Comparison of ENCODE assay signal across 22 cellular contexts in the genomic region with DNA sequence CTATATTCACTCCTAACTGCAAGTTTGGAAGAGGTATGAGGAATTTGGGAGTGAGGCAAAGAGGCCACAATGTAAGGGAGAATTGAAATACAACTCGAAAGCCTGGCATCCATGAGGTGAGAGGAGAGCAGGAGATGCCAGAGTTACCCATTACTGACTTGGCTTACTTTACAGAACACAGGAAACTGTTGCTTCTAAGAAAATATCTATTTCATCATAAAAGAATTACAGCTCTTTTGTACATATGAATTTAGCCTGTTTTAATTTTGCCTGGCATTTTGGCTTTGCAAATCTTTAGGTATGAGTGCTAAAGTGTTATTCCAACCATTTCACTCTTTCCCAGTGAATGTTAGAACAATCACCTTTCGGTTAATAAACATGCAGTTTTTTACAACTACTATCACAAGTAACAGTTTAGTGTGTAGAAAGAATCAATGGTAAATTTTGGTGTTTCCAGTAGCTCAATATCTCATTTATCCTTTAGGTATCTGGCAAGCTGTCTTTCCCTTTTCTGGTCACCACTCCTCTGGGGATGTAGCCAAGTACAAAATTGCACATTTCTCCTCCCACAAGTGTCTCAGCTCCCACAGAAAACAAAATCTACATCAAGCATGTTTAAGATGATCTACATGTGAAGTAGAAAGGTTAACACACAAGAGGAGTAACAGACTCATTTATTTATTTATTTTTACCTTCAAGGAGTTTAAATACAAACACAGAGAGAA.
A peak's percentile ranks its signal among the peaks of the same experiment; 100 is the strongest.
DNase-seq lines count a peak whose midpoint lies in the region; ATAC-seq, FAIRE-seq and TF ChIP-seq lines count a peak whose summit lies in the region.
"Had no signal": no experiment of that assay in that cellular context is flagged by ENCODE, and none has a peak within 500 bp of the region (broad histone marks: within the 10 kb centered on the region; RNA-seq: fewer than 3 reads in every experiment).

No MANE protein-coding gene starts in this region.

- H3K36me3 ChIP-seq in testis (ENCODE audit: low read depth, missing control alignments) = no peaks in the 10 kb centered on the region
- no peaks in the 10 kb centered on the region for H3K36me3 ChIP-seq in CD8-positive, alpha-beta memory T cell (ENCODE audit: insufficient read depth, low read length)
- H3K36me3 ChIP-seq: BE2C, MG63, SJSA1 had no signal

- H3K4me3 ChIP-seq in AG10803 (ENCODE audit: low read length) = no peak overlapping the region
- no peak overlapping the region for H3K4me3 ChIP-seq in testis
- H3K4me3 ChIP-seq in CD8-positive, alpha-beta memory T cell (ENCODE audit: low read length) = no peak overlapping the region
- H3K4me3 ChIP-seq: MG63, SJSA1 had no signal

- WGBS in testis, 2 donors = 86 to 95% methylated on average over 2 of the region's 2 CpGs

- H3K27ac Mint-ChIP-seq in osteocyte (ENCODE audit: unreplicated experiment) = peak overlapping the region; percentile 23
- no peak overlapping the region for H3K27ac Mint-ChIP-seq in CD8-positive, alpha-beta memory T cell
- H3K27ac Mint-ChIP-seq: CD4-positive, CD25-positive, alpha-beta regulatory T cell had no signal

- ATAC-seq in GM21576 (IDR thresholded peaks at IDR 0.05; ENCODE audit: unreplicated experiment) = no peak
- ATAC-seq: Panc1 had no signal

- H3K4me3 Mint-ChIP-seq in osteocyte (ENCODE audit: unreplicated experiment) = no peak overlapping the region
- H3K4me3 Mint-ChIP-seq in CD8-positive, alpha-beta memory T cell = no peak overlapping the region
- H3K4me3 Mint-ChIP-seq: CD4-positive, CD25-positive, alpha-beta regulatory T cell had no signal

- no peaks in the 10 kb centered on the region for H3K27me3 Mint-ChIP-seq in osteocyte (ENCODE audit: unreplicated experiment)
- H3K27me3 Mint-ChIP-seq in CD8-positive, alpha-beta memory T cell = peaks cover 5 to 34% of the 10 kb centered on the region in 2 donors

- H3K27ac ChIP-seq in testis = no peak overlapping the region
- H3K27ac ChIP-seq in CD8-positive, alpha-beta memory T cell (ENCODE audit: low read depth, low read length) = no peak overlapping the region
- H3K27ac ChIP-seq: SJSA1 had no signal

- H3K36me3 Mint-ChIP-seq in osteocyte (ENCODE audit: unreplicated experiment) = no peaks in the 10 kb centered on the region
- H3K36me3 Mint-ChIP-seq in CD8-positive, alpha-beta memory T cell = no peaks in the 10 kb centered on the region
- H3K36me3 Mint-ChIP-seq: CD4-positive, CD25-positive, alpha-beta regulatory T cell had no signal

- no peaks in the 10 kb centered on the region for H3K9me3 ChIP-seq in testis
- H3K9me3 ChIP-seq in CD8-positive, alpha-beta memory T cell (ENCODE audit: low read length) = no peaks in the 10 kb centered on the region
- H3K9me3 ChIP-seq: BE2C, MG63, SJSA1 had no signal

- no peaks in the 10 kb centered on the region for H3K9me3 Mint-ChIP-seq in osteocyte (ENCODE audit: unreplicated experiment)
- no peaks in the 10 kb centered on the region for H3K9me3 Mint-ChIP-seq in CD8-positive, alpha-beta memory T cell
- H3K9me3 Mint-ChIP-seq: CD4-positive, CD25-positive, alpha-beta regulatory T cell had no signal

- no peaks in the 10 kb centered on the region for H3K27me3 ChIP-seq in testis
- H3K27me3 ChIP-seq in CD8-positive, alpha-beta memory T cell (ENCODE audit: insufficient read depth, low read length, poor library complexity, severe bottlenecking) = no peaks in the 10 kb centered on the region
- H3K27me3 ChIP-seq: BE2C, MG63, SJSA1 had no signal

- intact Hi-C loops in testis (cut with DNase I; ENCODE audit: low total_unique reads) = no loop called here

- TF ChIP-seq POLR2A in testis (IDR thresholded peaks at IDR 0.05) = no peak

- peak; percentile 73 for FAIRE-seq in TTC549 (lab: Jason Lieb, UNC)
- FAIRE-seq: GM12892 had no signal

- TF ChIP-seq CTCF in AG10803 (conservative IDR thresholded peaks at IDR 0.05; ENCODE audit: low read length) (no peak), osteocyte (IDR thresholded peaks at IDR 0.05) (no peak), testis (IDR thresholded peaks at IDR 0.05) (no peak)

- peak; percentile 31 for DNase-seq in AG10803 (ENCODE audit: low read depth)
- DNase-seq in fibroblast of gingiva (ENCODE audit: low read depth) = peak; percentile 46
- no peak for DNase-seq in osteocyte (ENCODE audit: extremely low spot score, unreplicated experiment)
- no peak for DNase-seq in testis
- no peak for DNase-seq in CD8-positive, alpha-beta memory T cell
- no peak for DNase-seq in iPS-NIHi7 (ENCODE audit: extremely low spot score)
- DNase-seq: BE2C; CD4-positive, CD25-positive, alpha-beta regulatory T cell; DMS53; EL; H7; MG63; NCI-H1092; NCI-H1436 treated with DMSO at 0.1 percent for 48 hours; NCI-H2029; NCI-H2171; NCI-H526 had no signal

- H3K4me1 Mint-ChIP-seq in osteocyte (ENCODE audit: unreplicated experiment) = peaks cover 22% of the 10 kb centered on the region
- peaks cover 4 to 9% (median 6%) of the 10 kb centered on the region in 3 donors for H3K4me1 Mint-ChIP-seq in CD8-positive, alpha-beta memory T cell

- H3K4me1 ChIP-seq in testis = no peaks in the 10 kb centered on the region
- H3K4me1 ChIP-seq in CD8-positive, alpha-beta memory T cell (ENCODE audit: insufficient read depth, low read length) = peaks cover 4% of the 10 kb centered on the region
- H3K4me1 ChIP-seq: SJSA1 had no signal

- POLR2A ChIA-PET in CD8-positive, alpha-beta memory T cell (lab: Charles Lee) = no interaction called here

- CTCF ChIA-PET in CD8-positive, alpha-beta memory T cell (lab: Charles Lee) = interaction anchor here (1.6 kb wide), 1 partner anchor 13 kb away, joined by 4 read pairs; no protein-coding TSS in a partner anchor

Comparison
In these comparisons a context has a peak if more than half of its experiments do, and no peak if none do; other contexts are left out.
1. DNase-seq: peak in AG10803 (single experiment) and fibroblast of gingiva (single experiment); none in osteocyte (single experiment), testis (single experiment), CD8-positive, alpha-beta memory T cell (0 of 5) and iPS-NIHi7 (single experiment).